ENCODE assay signal across 8 cellular contexts in the genomic region with DNA sequence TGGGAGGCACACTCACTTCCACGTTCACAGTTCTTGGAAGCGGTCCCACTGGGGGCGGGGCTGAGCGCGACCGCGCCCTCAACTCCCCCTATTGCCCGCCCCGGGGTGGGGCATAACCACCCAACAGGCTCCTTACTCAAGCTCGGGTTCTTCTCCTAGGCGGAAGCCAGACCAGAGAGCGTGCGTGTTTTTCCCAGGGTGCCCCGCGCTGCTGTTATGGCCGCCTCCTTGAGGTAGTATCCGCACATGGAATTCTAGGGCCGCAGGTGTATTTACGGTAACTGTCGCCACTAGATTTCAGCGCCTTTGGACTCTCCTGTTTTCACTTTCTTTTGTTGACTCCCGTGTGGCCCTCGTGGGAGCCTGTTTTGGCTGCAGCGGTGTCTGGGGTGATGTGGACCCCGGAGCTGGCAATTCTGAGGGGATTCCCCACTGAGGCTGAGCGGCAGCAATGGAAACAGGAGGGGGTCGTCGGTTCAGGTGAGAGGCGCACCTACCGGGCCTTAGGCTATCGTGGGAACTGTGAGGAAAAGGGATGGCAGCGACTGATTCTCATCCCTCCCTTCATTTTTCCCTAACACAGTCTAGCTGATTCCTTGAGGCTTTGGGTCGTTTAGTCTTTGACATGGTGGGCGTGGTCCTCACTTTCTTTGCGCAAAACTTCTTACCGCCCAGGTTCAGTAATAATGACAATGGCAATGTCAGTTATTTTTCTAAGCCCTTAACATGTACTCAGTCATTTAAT. TPM values are rescaled to one million over a fixed set of nuclear protein-coding genes. Genes with fewer than 3 reads are reported as not detected.
DNase-seq lines count a peak whose midpoint lies in the region; ATAC-seq and TF ChIP-seq lines count a peak whose summit lies in the region.

Gene TTC27 (plus strand): TSS at position 150 of the 745 bp plus-strand sequence. CDS start 243 bp downstream, at position 393.

- H3K4me3 Mint-ChIP-seq in activated T-cell treated with anti-CD3 and anti-CD28 coated beads, Interleukin-2, amount 50 U/mL, for 24 hours = peak within 1 kb of the TSS; percentile 95

- H3K9me3 ChIP-seq in muscle layer of colon (ENCODE audit: low read length) = no peaks in the 10 kb centered on the region

- no peaks in the 10 kb centered on the region for H3K36me3 ChIP-seq in muscle layer of colon (ENCODE audit: insufficient read depth, low read length)

- H3K36me3 Mint-ChIP-seq in activated T-cell treated with anti-CD3 and anti-CD28 coated beads, Interleukin-2, amount 50 U/mL, for 24 hours (ENCODE audit: low read depth) = peaks cover 43% of the 10 kb centered on the region

- no peaks in the 10 kb centered on the region for H3K9me3 Mint-ChIP-seq in activated T-cell treated with anti-CD3 and anti-CD28 coated beads, Interleukin-2, amount 50 U/mL, for 24 hours

- peaks cover 9% of the 10 kb centered on the region for H3K4me1 ChIP-seq in muscle layer of colon (ENCODE audit: insufficient read depth, low read length)

- H3K27ac Mint-ChIP-seq in activated T-cell treated with anti-CD3 and anti-CD28 coated beads, Interleukin-2, amount 50 U/mL, for 24 hours = peak within 1 kb of the TSS; percentile 96

- peaks cover 44% of the 10 kb centered on the region for H3K4me1 Mint-ChIP-seq in activated T-cell treated with anti-CD3 and anti-CD28 coated beads, Interleukin-2, amount 50 U/mL, for 24 hours (ENCODE audit: low read depth)

- H3K9ac ChIP-seq in muscle layer of colon (ENCODE audit: low read length) = peak within 1 kb of the TSS; percentile 85

- H3K27ac ChIP-seq in muscle layer of colon (ENCODE audit: low read depth, low read length) = peak within 1 kb of the TSS; percentile 73

- peak; percentile 100 for ATAC-seq in GM21717 (IDR thresholded peaks at IDR 0.05; ENCODE audit: unreplicated experiment)
- ATAC-seq in esophagus mucosa = peak; percentile 100

- DNase-seq in DMS153 treated with DMSO at 0.1 percent for 48 hours (lab: John Stamatoyannopoulos, UW; ENCODE audit: unreplicated experiment) (peak; percentile 89), KBM-7 (peak; percentile 97)
- DNase-seq in activated T-cell treated with anti-CD3 and anti-CD28 coated beads, Interleukin-2, amount 50 U/mL, for 24 hours = peak; percentile 97
- peak; percentile 90 to 93 for DNase-seq in stimulated activated CD8-positive, alpha-beta memory T cell treated with anti-CD3 and anti-CD28 coated beads, Interleukin-7, amount 100 ng/mL, for 4 hours (ENCODE audit: low read depth in 2 of 2)

- in situ Hi-C loops in KBM-7 (cut with MboI; ENCODE audit: low pct_unique_long_range_greater_than_20kb, low sequenced_read_pairs) = no loop called here

- no peaks in the 10 kb centered on the region for H3K27me3 ChIP-seq in muscle layer of colon (ENCODE audit: control insufficient read depth in 1 of 2, insufficient read depth in 2 of 2, low read length in 2 of 2)

- no peaks in the 10 kb centered on the region for H3K27me3 Mint-ChIP-seq in activated T-cell treated with anti-CD3 and anti-CD28 coated beads, Interleukin-2, amount 50 U/mL, for 24 hours

- peak within 1 kb of the TSS; percentile 77 to 100 for H3K4me3 ChIP-seq in muscle layer of colon (ENCODE audit: low read depth in 1 of 2, low read length in 2 of 2)

TF ChIP-seq in PFSK-1, 5 proteins besides CTCF, POLR2A, EP300 and RAD21:
- peak; percentile 56; the same call in 1 of the 2 replicates for TF ChIP-seq TAF1 (IDR thresholded peaks at IDR 0.05; ENCODE audit: borderline replicate concordance, insufficient read depth, low read length)
- TF ChIP-seq FOXP2 (optimal IDR thresholded peaks at IDR 0.05; ENCODE audit: borderline replicate concordance, extremely low read depth, extremely low read length, insufficient read depth) = no peak
- TF ChIP-seq POLR2AphosphoS5 (IDR thresholded peaks at IDR 0.05; ENCODE audit: low read depth, low read length) = peak; percentile 66
- TF ChIP-seq REST (IDR thresholded peaks at IDR 0.05; ENCODE audit: insufficient read depth in 1 of 2, low read depth in 2 of 2, low read length in 2 of 2) = no peak
- TF ChIP-seq SIN3A (IDR thresholded peaks at IDR 0.05; ENCODE audit: borderline replicate concordance, insufficient read depth, low read length) = peak; percentile 99
TF ChIP-seq in PFSK-1: peak in this region for 3.

RNA-seq across cellular contexts. Expression of gene TTC27, which starts in this region (rescaled TPM):
- 16.0 TPM for polyA plus RNA-seq in PFSK-1 (2012; ENCODE audit: insufficient read length, low read depth)
- 16.5 TPM for total RNA-seq in esophagus mucosa

Comparison
In these comparisons a context has a peak if more than half of its experiments do, and no peak if none do; other contexts are left out.
1. Peak in every context shown above with its lines: DNase-seq, ATAC-seq, H3K4me3 ChIP-seq and H3K27ac ChIP-seq.